Comparison of ENCODE assay signal across 27 cellular contexts in the genomic region with DNA sequence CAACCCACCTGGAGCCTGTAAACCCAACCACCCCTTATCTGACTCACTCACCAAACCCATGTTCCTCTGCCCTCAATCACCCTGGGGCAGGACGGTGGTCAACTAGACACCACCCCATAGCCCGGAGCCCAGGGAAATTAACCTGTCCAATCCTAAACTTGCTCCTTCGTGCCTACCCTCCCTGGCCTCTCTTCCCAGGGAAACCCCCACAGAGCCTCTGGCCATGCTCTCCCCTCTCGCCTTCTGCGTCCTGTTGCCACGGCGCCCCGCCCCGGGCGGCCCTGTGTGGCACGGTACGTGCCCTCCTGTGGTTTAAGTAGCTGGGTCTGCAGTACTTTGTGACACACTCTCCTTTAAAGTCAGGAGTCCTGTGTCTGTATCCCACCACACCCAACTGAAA. TPM values are rescaled to one million over a fixed set of nuclear protein-coding genes. Genes with fewer than 3 reads are reported as not detected.
DNase-seq lines count a peak whose midpoint lies in the region; ATAC-seq and TF ChIP-seq lines count a peak whose summit lies in the region.
"Had no signal": no experiment of that assay in that cellular context is flagged by ENCODE, and none has a peak within 500 bp of the region (broad histone marks: within the 10 kb centered on the region; RNA-seq: fewer than 3 reads in every experiment).

No MANE protein-coding gene starts in this region.

- no peak overlapping the region for H3K4me3 ChIP-seq in colonic mucosa
- H3K4me3 ChIP-seq in osteoblast (ENCODE audit: insufficient read depth, low read length), result no peak overlapping the region
- no peak overlapping the region for H3K4me3 ChIP-seq in CD4-positive, alpha-beta memory T cell (ENCODE audit: low read length in 2 of 2)
- H3K4me3 ChIP-seq: BLaER1, HAP-1, ovary, smooth muscle cell, upper lobe of left lung had no signal

- H3K4me2 ChIP-seq in osteoblast (ENCODE audit: insufficient read depth, low read length), result no peak overlapping the region
- H3K4me2 ChIP-seq: BLaER1, KMS-11, smooth muscle cell had no signal

- H3K4me1 Mint-ChIP-seq in mesothelial cell of epicardium, result no peaks in the 10 kb centered on the region
- H3K4me1 Mint-ChIP-seq in CD4-positive, alpha-beta memory T cell, result no peaks in the 10 kb centered on the region

- no peaks in the 10 kb centered on the region for H3K79me2 ChIP-seq in osteoblast (ENCODE audit: insufficient read depth, low read length)

- H2AFZ ChIP-seq in osteoblast (ENCODE audit: low read length), result no peak overlapping the region

- DNase-seq in Right ventricle myocardium superior (peak; percentile 17), cardiac septum (ENCODE audit: low spot score) (no peak), colonic mucosa (peak; percentile 10), osteoblast (ENCODE audit: insufficient read length, low spot score, missing footprints) (peak; percentile 78), NOMO-1 (lab: John Stamatoyannopoulos, UW; ENCODE audit: unreplicated experiment in 2 of 2) (no peak), GM13977 (ENCODE audit: low spot score) (no peak), mesothelial cell of epicardium (ENCODE audit: low spot score in 2 of 2, unreplicated experiment in 2 of 2) (no peak)
- no peak for DNase-seq in CD4-positive, alpha-beta memory T cell
- DNase-seq: activated CD4-positive, alpha-beta T cell treated with anti-CD3 and anti-CD28 coated beads for 48 hours; central memory CD4-positive, alpha-beta T cell; COR-L47; GF-D8; mesendoderm; MV-4-11; NCI-H1694; retina; SHP77 treated with DMSO at 0.1 percent for 48 hours had no signal

- no peaks in the 10 kb centered on the region for H3K4me1 ChIP-seq in colonic mucosa
- H3K4me1 ChIP-seq in osteoblast (ENCODE audit: insufficient read depth, low read length), result no peaks in the 10 kb centered on the region
- H3K4me1 ChIP-seq in CD4-positive, alpha-beta memory T cell (ENCODE audit: insufficient read depth, low read length), result no peaks in the 10 kb centered on the region
- H3K4me1 ChIP-seq: BLaER1, HAP-1 had no signal

- H3K27ac ChIP-seq in colonic mucosa (no peak overlapping the region), osteoblast (ENCODE audit: low read depth, low read length) (no peak overlapping the region)
- no peak overlapping the region for H3K27ac ChIP-seq in CD4-positive, alpha-beta memory T cell (ENCODE audit: low read depth, low read length)
- H3K27ac ChIP-seq: BLaER1, KMS-11, ovary, upper lobe of left lung had no signal

- H3K27ac Mint-ChIP-seq in mesothelial cell of epicardium, result no peak overlapping the region
- H3K27ac Mint-ChIP-seq in CD4-positive, alpha-beta memory T cell, result no peak overlapping the region
- H3K27ac Mint-ChIP-seq: activated naive CD8-positive, alpha-beta T cell; activated T-helper 1 cell treated with anti-CD3 and anti-CD28 coated beads, Interleukin-12 subunit alpha, Interleukin-12 subunit beta, Interleukin-2, Interleukin-4 antibody, amounts not matched to agents 30 ng/mL and 10 ng/mL and 1 ng/mL, durations not matched to agents 14 hours and 24 hours and 36 hours had no signal

- H4K20me1 ChIP-seq in osteoblast (ENCODE audit: insufficient read depth, low read length), result no peaks in the 10 kb centered on the region
- H4K20me1 ChIP-seq: BLaER1 had no signal

- H3K36me3 ChIP-seq in colonic mucosa (no peaks in the 10 kb centered on the region), osteoblast (ENCODE audit: insufficient read depth, low read length) (no peaks in the 10 kb centered on the region)
- no peaks in the 10 kb centered on the region for H3K36me3 ChIP-seq in CD4-positive, alpha-beta memory T cell (ENCODE audit: insufficient read depth, low read length)
- H3K36me3 ChIP-seq: HAP-1, ovary had no signal

- H3K9me3 ChIP-seq in colonic mucosa (no peaks in the 10 kb centered on the region), osteoblast (ENCODE audit: low read depth, low read length) (no peaks in the 10 kb centered on the region)
- no peaks in the 10 kb centered on the region for H3K9me3 ChIP-seq in CD4-positive, alpha-beta memory T cell (ENCODE audit: control insufficient read depth in 1 of 2, low read length in 2 of 2)
- H3K9me3 ChIP-seq: HAP-1, ovary, upper lobe of left lung had no signal

- POLR2A ChIA-PET in CD4-positive, alpha-beta memory T cell (lab: Charles Lee; ENCODE audit: partially characterized antibody), result no interaction called here

- H3K27me3 Mint-ChIP-seq in mesothelial cell of epicardium (ENCODE audit: low read depth), result no peaks in the 10 kb centered on the region
- peaks cover 0 to 6% of the 10 kb centered on the region in 2 donors for H3K27me3 Mint-ChIP-seq in CD4-positive, alpha-beta memory T cell
- H3K27me3 Mint-ChIP-seq: activated naive CD8-positive, alpha-beta T cell had no signal

- intact Hi-C loops in Right ventricle myocardium superior (cut with DNase I) (no loop called here), cardiac septum (cut with DNase I) (no loop called here), colonic mucosa (cut with DNase I) (no loop called here)
- intact Hi-C loops in CD4-positive, alpha-beta memory T cell (cut with micrococcal nuclease), result no loop called here

- TF ChIP-seq CTCF in colonic mucosa (IDR thresholded peaks at IDR 0.05) (no peak), osteoblast (IDR thresholded peaks at IDR 0.05; ENCODE audit: extremely low read depth, low read depth, low read length) (no peak), GM13977 (IDR thresholded peaks at IDR 0.05; ENCODE audit: extremely low read depth, insufficient read depth, missing control alignments) (no peak), mesothelial cell of epicardium (IDR thresholded peaks at IDR 0.05; ENCODE audit: unreplicated experiment) (no peak)

- no peaks in the 10 kb centered on the region for H3K9me3 Mint-ChIP-seq in mesothelial cell of epicardium
- peaks cover 0 to 2% (median 0%) of the 10 kb centered on the region in 8 donors for H3K9me3 Mint-ChIP-seq in CD4-positive, alpha-beta memory T cell
- H3K9me3 Mint-ChIP-seq: activated T-helper 1 cell treated with anti-CD3 and anti-CD28 coated beads, Interleukin-12 subunit alpha, Interleukin-12 subunit beta, Interleukin-2, Interleukin-4 antibody, amounts not matched to agents 30 ng/mL and 10 ng/mL and 1 ng/mL, durations not matched to agents 14 hours and 24 hours and 36 hours had no signal

- CTCF ChIA-PET in CD4-positive, alpha-beta memory T cell (lab: Charles Lee; ENCODE audit: partially characterized antibody), result no interaction called here

- H3K4me3 Mint-ChIP-seq in mesothelial cell of epicardium, result no peak overlapping the region
- H3K4me3 Mint-ChIP-seq in CD4-positive, alpha-beta memory T cell, result no peak overlapping the region
- H3K4me3 Mint-ChIP-seq: activated naive CD8-positive, alpha-beta T cell; activated T-helper 1 cell treated with anti-CD3 and anti-CD28 coated beads, Interleukin-12 subunit alpha, Interleukin-12 subunit beta, Interleukin-2, Interleukin-4 antibody, amounts not matched to agents 30 ng/mL and 10 ng/mL and 1 ng/mL, durations not matched to agents 14 hours and 24 hours and 36 hours had no signal

- H3K9ac ChIP-seq in colonic mucosa (ENCODE audit: low read depth in 2 of 2, low read length in 2 of 2), result no peak overlapping the region
- H3K9ac ChIP-seq: BLaER1, KMS-11 had no signal

- peaks cover 10% of the 10 kb centered on the region for H3K36me3 Mint-ChIP-seq in mesothelial cell of epicardium
- H3K36me3 Mint-ChIP-seq in CD4-positive, alpha-beta memory T cell, result no peaks in the 10 kb centered on the region

- H3K27me3 ChIP-seq in colonic mucosa (no peaks in the 10 kb centered on the region), osteoblast (ENCODE audit: insufficient read depth, low read length) (peaks cover 4% of the 10 kb centered on the region)
- H3K27me3 ChIP-seq in CD4-positive, alpha-beta memory T cell (ENCODE audit: insufficient read depth, low read length), result no peaks in the 10 kb centered on the region
- H3K27me3 ChIP-seq: BLaER1, ovary, upper lobe of left lung had no signal

- no peak for ATAC-seq in Right ventricle myocardium superior (ENCODE audit: poor library complexity)

- in situ Hi-C loops in GM13977 (cut with MboI; ENCODE audit: low pct_unique_long_range_greater_than_20kb, low sequenced_read_pairs, unreplicated experiment), result no loop called here

RNA-seq across cellular contexts. Expression of gene FTCD, which starts 4.0 kb away (rescaled TPM):
- total RNA-seq in Right ventricle myocardium superior (1.9 TPM), cardiac septum (0.83 TPM), colonic mucosa (1 to 10 TPM in 1 of 2 donors, under 1 TPM in 1; 0.45 to 4.2 TPM), osteoblast (0.29 and 0.36 TPM in 2 replicates), mesothelial cell of epicardium (8.8 to 12.5 TPM (median 9.6 TPM) in 3 replicates)
- 1 to 10 TPM; 1.3 to 1.7 TPM for total RNA-seq in CD4-positive, alpha-beta memory T cell
- polyA plus RNA-seq in CD4-positive, alpha-beta memory T cell, result not detected
- total RNA-seq: dermis microvascular lymphatic vessel endothelial cell, subcutaneous adipose tissue had no signal

RNA-seq across cellular contexts. Expression of gene SPATC1L, which starts 24.9 kb away (rescaled TPM):
- 6.3 TPM for total RNA-seq in Right ventricle myocardium superior
- 7.3 TPM for total RNA-seq in cardiac septum
- total RNA-seq in colonic mucosa, result 1 to 10 TPM; 6.2 to 6.9 TPM
- 3.2 and 6.9 TPM in 2 replicates for total RNA-seq in osteoblast
- total RNA-seq in mesothelial cell of epicardium, result 27.5 to 28.1 TPM (median 27.6 TPM) in 3 replicates
- total RNA-seq in CD4-positive, alpha-beta memory T cell, result 1 to 10 TPM; 6.9 TPM
- 1 to 10 TPM; 6.0 to 6.4 TPM for polyA plus RNA-seq in CD4-positive, alpha-beta memory T cell

Comparison
In these comparisons a context has a peak if more than half of its experiments do, and no peak if none do; other contexts are left out.
1. DNase-seq: peak in Right ventricle myocardium superior (single experiment), colonic mucosa (single experiment) and osteoblast (single experiment); none in cardiac septum (single experiment), NOMO-1 (0 of 2), GM13977 (single experiment), mesothelial cell of epicardium (0 of 2) and CD4-positive, alpha-beta memory T cell (0 of 5).